Comparison of ENCODE assay signal across 1 cellular context in the genomic region with DNA sequence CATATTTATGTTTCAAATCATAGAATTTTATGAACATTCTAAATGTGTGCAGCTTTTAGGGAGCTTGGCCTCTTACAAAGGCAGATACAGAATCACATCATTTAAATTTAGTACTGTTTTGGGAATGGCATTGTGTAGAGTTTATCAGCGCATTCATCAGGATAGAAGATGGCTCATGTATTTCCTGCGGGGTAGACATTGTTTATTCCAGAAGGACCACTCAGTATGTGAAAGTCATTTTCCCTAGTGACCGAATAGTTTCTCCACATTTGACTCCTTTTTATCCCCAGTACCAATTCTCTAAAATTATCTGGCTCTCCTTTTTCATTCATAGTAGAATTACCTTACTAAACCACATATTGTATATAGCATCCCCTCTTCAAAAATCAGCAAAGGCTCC.
TF ChIP-seq lines count a peak whose summit lies in the region.

No MANE protein-coding gene starts in this region.

TF ChIP-seq in H1, 55 proteins besides CTCF, POLR2A, EP300 and RAD21 (continued from another document):
- TF ChIP-seq JUND (IDR thresholded peaks at IDR 0.05; ENCODE audit: low read length): no peak
- no peak for TF ChIP-seq KDM5A (IDR thresholded peaks at IDR 0.05; ENCODE audit: low read length)
- no peak for TF ChIP-seq TEAD4 (IDR thresholded peaks at IDR 0.05; ENCODE audit: low read depth, low read length)
- no peak for TF ChIP-seq SP1 (IDR thresholded peaks at IDR 0.05; ENCODE audit: low read depth, low read length)
- no peak for TF ChIP-seq HDAC2 (IDR thresholded peaks at IDR 0.05; ENCODE audit: borderline replicate concordance in 1 of 2, low read depth in 2 of 2, low read length in 2 of 2)
- TF ChIP-seq CHD1 (IDR thresholded peaks at IDR 0.05; ENCODE audit: low read depth, low read length): no peak
- TF ChIP-seq, protein P1, sequence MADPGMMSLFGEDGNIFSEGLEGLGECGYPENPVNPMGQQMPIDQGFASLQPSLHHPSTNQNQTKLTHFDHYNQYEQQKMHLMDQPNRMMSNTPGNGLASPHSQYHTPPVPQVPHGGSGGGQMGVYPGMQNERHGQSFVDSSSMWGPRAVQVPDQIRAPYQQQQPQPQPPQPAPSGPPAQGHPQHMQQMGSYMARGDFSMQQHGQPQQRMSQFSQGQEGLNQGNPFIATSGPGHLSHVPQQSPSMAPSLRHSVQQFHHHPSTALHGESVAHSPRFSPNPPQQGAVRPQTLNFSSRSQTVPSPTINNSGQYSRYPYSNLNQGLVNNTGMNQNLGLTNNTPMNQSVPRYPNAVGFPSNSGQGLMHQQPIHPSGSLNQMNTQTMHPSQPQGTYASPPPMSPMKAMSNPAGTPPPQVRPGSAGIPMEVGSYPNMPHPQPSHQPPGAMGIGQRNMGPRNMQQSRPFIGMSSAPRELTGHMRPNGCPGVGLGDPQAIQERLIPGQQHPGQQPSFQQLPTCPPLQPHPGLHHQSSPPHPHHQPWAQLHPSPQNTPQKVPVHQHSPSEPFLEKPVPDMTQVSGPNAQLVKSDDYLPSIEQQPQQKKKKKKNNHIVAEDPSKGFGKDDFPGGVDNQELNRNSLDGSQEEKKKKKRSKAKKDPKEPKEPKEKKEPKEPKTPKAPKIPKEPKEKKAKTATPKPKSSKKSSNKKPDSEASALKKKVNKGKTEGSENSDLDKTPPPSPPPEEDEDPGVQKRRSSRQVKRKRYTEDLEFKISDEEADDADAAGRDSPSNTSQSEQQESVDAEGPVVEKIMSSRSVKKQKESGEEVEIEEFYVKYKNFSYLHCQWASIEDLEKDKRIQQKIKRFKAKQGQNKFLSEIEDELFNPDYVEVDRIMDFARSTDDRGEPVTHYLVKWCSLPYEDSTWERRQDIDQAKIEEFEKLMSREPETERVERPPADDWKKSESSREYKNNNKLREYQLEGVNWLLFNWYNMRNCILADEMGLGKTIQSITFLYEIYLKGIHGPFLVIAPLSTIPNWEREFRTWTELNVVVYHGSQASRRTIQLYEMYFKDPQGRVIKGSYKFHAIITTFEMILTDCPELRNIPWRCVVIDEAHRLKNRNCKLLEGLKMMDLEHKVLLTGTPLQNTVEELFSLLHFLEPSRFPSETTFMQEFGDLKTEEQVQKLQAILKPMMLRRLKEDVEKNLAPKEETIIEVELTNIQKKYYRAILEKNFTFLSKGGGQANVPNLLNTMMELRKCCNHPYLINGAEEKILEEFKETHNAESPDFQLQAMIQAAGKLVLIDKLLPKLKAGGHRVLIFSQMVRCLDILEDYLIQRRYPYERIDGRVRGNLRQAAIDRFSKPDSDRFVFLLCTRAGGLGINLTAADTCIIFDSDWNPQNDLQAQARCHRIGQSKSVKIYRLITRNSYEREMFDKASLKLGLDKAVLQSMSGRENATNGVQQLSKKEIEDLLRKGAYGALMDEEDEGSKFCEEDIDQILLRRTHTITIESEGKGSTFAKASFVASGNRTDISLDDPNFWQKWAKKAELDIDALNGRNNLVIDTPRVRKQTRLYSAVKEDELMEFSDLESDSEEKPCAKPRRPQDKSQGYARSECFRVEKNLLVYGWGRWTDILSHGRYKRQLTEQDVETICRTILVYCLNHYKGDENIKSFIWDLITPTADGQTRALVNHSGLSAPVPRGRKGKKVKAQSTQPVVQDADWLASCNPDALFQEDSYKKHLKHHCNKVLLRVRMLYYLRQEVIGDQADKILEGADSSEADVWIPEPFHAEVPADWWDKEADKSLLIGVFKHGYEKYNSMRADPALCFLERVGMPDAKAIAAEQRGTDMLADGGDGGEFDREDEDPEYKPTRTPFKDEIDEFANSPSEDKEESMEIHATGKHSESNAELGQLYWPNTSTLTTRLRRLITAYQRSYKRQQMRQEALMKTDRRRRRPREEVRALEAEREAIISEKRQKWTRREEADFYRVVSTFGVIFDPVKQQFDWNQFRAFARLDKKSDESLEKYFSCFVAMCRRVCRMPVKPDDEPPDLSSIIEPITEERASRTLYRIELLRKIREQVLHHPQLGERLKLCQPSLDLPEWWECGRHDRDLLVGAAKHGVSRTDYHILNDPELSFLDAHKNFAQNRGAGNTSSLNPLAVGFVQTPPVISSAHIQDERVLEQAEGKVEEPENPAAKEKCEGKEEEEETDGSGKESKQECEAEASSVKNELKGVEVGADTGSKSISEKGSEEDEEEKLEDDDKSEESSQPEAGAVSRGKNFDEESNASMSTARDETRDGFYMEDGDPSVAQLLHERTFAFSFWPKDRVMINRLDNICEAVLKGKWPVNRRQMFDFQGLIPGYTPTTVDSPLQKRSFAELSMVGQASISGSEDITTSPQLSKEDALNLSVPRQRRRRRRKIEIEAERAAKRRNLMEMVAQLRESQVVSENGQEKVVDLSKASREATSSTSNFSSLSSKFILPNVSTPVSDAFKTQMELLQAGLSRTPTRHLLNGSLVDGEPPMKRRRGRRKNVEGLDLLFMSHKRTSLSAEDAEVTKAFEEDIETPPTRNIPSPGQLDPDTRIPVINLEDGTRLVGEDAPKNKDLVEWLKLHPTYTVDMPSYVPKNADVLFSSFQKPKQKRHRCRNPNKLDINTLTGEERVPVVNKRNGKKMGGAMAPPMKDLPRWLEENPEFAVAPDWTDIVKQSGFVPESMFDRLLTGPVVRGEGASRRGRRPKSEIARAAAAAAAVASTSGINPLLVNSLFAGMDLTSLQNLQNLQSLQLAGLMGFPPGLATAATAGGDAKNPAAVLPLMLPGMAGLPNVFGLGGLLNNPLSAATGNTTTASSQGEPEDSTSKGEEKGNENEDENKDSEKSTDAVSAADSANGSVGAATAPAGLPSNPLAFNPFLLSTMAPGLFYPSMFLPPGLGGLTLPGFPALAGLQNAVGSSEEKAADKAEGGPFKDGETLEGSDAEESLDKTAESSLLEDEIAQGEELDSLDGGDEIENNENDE (IDR thresholded peaks at IDR 0.05; ENCODE audit: insufficient replicate concordance, low read length): no peak
- TF ChIP-seq CHD2 (IDR thresholded peaks at IDR 0.05; ENCODE audit: low read length): no peak
- no peak for TF ChIP-seq TAF7 (optimal IDR thresholded peaks at IDR 0.05; ENCODE audit: borderline replicate concordance, low read depth, low read length)
- no peak for TF ChIP-seq SP2 (IDR thresholded peaks at IDR 0.05; ENCODE audit: low read length)
